ENCODE assay signal across 18 cellular contexts in genomic region chr2:215138466-215138865, GRCh38. TPM values are rescaled to one million over a fixed set of nuclear protein-coding genes. Genes with fewer than 3 reads are reported as not detected.
DNase-seq lines count a peak whose midpoint lies in the region; ATAC-seq and TF ChIP-seq lines count a peak whose summit lies in the region.
"Had no signal": no experiment of that assay in that cellular context is flagged by ENCODE, and none has a peak within 500 bp of the region (broad histone marks: within the 10 kb centered on the region; RNA-seq: fewer than 3 reads in every experiment).

TSS of gene ABCA12 (minus strand) at chr2:215138626. CDS start at chr2:215138208, 418 bp downstream.

- peak within 1 kb of the TSS; percentile 54 for H3K27ac ChIP-seq in ACC112 (ENCODE audit: low read depth, low read length)
- H3K27ac ChIP-seq: gastroesophageal sphincter, upper lobe of left lung had no signal

- H3K79me2 ChIP-seq in ACC112 (ENCODE audit: control insufficient read depth, insufficient read depth, low read length, unreplicated experiment) = no peaks in the 10 kb centered on the region

- H3K4me3 Mint-ChIP-seq in HFFc6 (peak within 1 kb of the TSS; percentile 68), MCF 10A (ENCODE audit: unreplicated experiment) (peak within 1 kb of the TSS; percentile 80)
- H3K4me3 Mint-ChIP-seq: activated T-helper 17 cell treated with anti-CD3 and anti-CD28 coated beads, Interleukin-2, amount 50 U/mL, for 72 hours; neural crest cell; stimulated activated memory B cell treated with anti-CD40 and anti-IgM and Interleukin-4, amounts not matched to agents 10 μg/mL and 1 μg/mL and 100 μg/mL, for 72 hours; T-cell; WTC11 had no signal

- CTCF ChIA-PET in MCF 10A (lab: Yijun Ruan, JAX) = interaction anchor here (0.6 to 1.9 kb wide), 7 partner anchors 9 to 776 kb away, joined by 3 to 6 read pairs (median 4); no protein-coding TSS in a partner anchor

- H3K9me3 Mint-ChIP-seq in HFFc6 = no peaks in the 10 kb centered on the region
- H3K9me3 Mint-ChIP-seq in MCF 10A (ENCODE audit: unreplicated experiment) = no peaks in the 10 kb centered on the region
- H3K9me3 Mint-ChIP-seq: activated T-helper 17 cell treated with anti-CD3 and anti-CD28 coated beads, Interleukin-2, amount 50 U/mL, for 72 hours; neural crest cell; stimulated activated memory B cell treated with anti-CD40 and anti-IgM and Interleukin-4, amounts not matched to agents 10 μg/mL and 1 μg/mL and 100 μg/mL, for 72 hours; WTC11 had no signal

- no peak within 1 kb of the TSS for H2AFZ ChIP-seq in ACC112 (ENCODE audit: low read length, unreplicated experiment)

- H3K36me3 Mint-ChIP-seq in HFFc6 (ENCODE audit: low read depth) (no peaks in the 10 kb centered on the region), MCF 10A (ENCODE audit: insufficient read depth, unreplicated experiment) (peaks cover 7% of the 10 kb centered on the region)
- H3K36me3 Mint-ChIP-seq: stimulated activated memory B cell treated with anti-CD40 and anti-IgM and Interleukin-4, amounts not matched to agents 10 μg/mL and 1 μg/mL and 100 μg/mL, for 72 hours; T-cell; WTC11 had no signal

- peaks cover 46% of the 10 kb centered on the region for H3K4me1 Mint-ChIP-seq in HFFc6 (ENCODE audit: low read depth)
- H3K4me1 Mint-ChIP-seq in MCF 10A (ENCODE audit: insufficient read depth, unreplicated experiment) = peaks cover 48% of the 10 kb centered on the region
- H3K4me1 Mint-ChIP-seq: activated T-helper 17 cell treated with anti-CD3 and anti-CD28 coated beads, Interleukin-2, amount 50 U/mL, for 72 hours; neural crest cell; stimulated activated memory B cell treated with anti-CD40 and anti-IgM and Interleukin-4, amounts not matched to agents 10 μg/mL and 1 μg/mL and 100 μg/mL, for 72 hours; T-cell had no signal

- no peak for TF ChIP-seq POLR2A in lower leg skin (IDR thresholded peaks at IDR 0.05)

- no TSS peak for BruUV-seq in MCF 10A (replicated peaks; lab: Mats Ljungman, UMichigan)

- intact Hi-C loops in MCF 10A (cut with micrococcal nuclease) = loop anchor here (1.0 kb wide), 1 partner anchor 33 kb away; no protein-coding TSS in a partner anchor
- intact Hi-C loops in lower leg skin (cut with DNase I; ENCODE audit: low total_unique reads) = no loop called here

- no peaks in the 10 kb centered on the region for H3K27me3 ChIP-seq in ACC112 (ENCODE audit: insufficient read depth, low read length)
- H3K27me3 ChIP-seq: upper lobe of left lung had no signal

- H3K4me3 ChIP-seq in ACC112 (ENCODE audit: low read depth, low read length) (no peak within 1 kb of the TSS), lower leg skin (ENCODE audit: low read depth, poor library complexity, severe bottlenecking) (no peak within 1 kb of the TSS)
- H3K4me3 ChIP-seq: gastroesophageal sphincter, lung, upper lobe of left lung had no signal

- peak within 1 kb of the TSS; percentile 66 for H3K27ac Mint-ChIP-seq in HFFc6
- H3K27ac Mint-ChIP-seq in MCF 10A (ENCODE audit: low read depth, unreplicated experiment) = peak within 1 kb of the TSS; percentile 82
- H3K27ac Mint-ChIP-seq: activated T-helper 17 cell treated with anti-CD3 and anti-CD28 coated beads, Interleukin-2, amount 50 U/mL, for 72 hours; stimulated activated memory B cell treated with anti-CD40 and anti-IgM and Interleukin-4, amounts not matched to agents 10 μg/mL and 1 μg/mL and 100 μg/mL, for 72 hours; T-cell; WTC11 had no signal

- 50 to 56% methylated on average over 2 of the region's 2 CpGs for WGBS in lower leg skin, 2 donors

- no peak for ATAC-seq in GM18519 (IDR thresholded peaks at IDR 0.05; ENCODE audit: low FRiP score, unreplicated experiment)
- ATAC-seq: activated T-helper 17 cell treated with anti-CD3 and anti-CD28 coated beads, Interleukin-2, amount 50 U/mL, for 72 hours; gastroesophageal sphincter; stimulated activated memory B cell treated with anti-CD40 and anti-IgM and Interleukin-4, amounts not matched to agents 10 μg/mL and 1 μg/mL and 100 μg/mL, for 72 hours; T-cell; WTC11 had no signal

- no peak for DNase-seq in HFFc6
- peak; percentile 36 for DNase-seq in MCF 10A (ENCODE audit: unreplicated experiment)
- DNase-seq in lower leg skin (ENCODE audit: low spot score in 2 of 2) = no peak
- no peak for DNase-seq in glomerular visceral epithelial cell (ENCODE audit: extremely low spot score)
- no peak for DNase-seq in HuH-7 (ENCODE audit: low spot score)
- DNase-seq in D341Med (ENCODE audit: low spot score) = no peak
- DNase-seq: NCI-H187, NCI-H526 treated with DMSO at 0.1 percent for 48 hours, T-cell, upper lobe of left lung had no signal

- TF ChIP-seq CTCF in HFFc6 (IDR thresholded peaks at IDR 0.05) (no peak), MCF 10A (IDR thresholded peaks at IDR 0.05; ENCODE audit: unreplicated experiment) (no peak), lower leg skin (IDR thresholded peaks at IDR 0.05) (no peak)

- no peaks in the 10 kb centered on the region for H3K36me3 ChIP-seq in ACC112 (ENCODE audit: insufficient read depth, low read length)
- H3K36me3 ChIP-seq: gastroesophageal sphincter, upper lobe of left lung had no signal

- H3K4me1 ChIP-seq in ACC112 (ENCODE audit: control insufficient read depth, insufficient read depth, low read length, unreplicated experiment) = peaks cover 21% of the 10 kb centered on the region
- H3K4me1 ChIP-seq: gastroesophageal sphincter had no signal

- POLR2A ChIA-PET in MCF 10A (lab: Yijun Ruan, JAX) = interaction anchor here (0.6 to 9.4 kb wide), 23 partner anchors 8 to 883 kb away, joined by 3 to 207 read pairs (median 4); partner anchors contain the start of gene ATIC

- no peaks in the 10 kb centered on the region; the same call in 1 of the 2 replicates for H3K27me3 Mint-ChIP-seq in HFFc6 (ENCODE audit: insufficient read depth)
- H3K27me3 Mint-ChIP-seq in MCF 10A (ENCODE audit: insufficient read depth, unreplicated experiment) = no peaks in the 10 kb centered on the region

RNA-seq across cellular contexts. Expression of gene ABCA12, which starts in this region (rescaled TPM):
- under 1 TPM in 5 of 6 experiments, not detected in 1; 0.05 to 0.38 (median 0.08) TPM for total RNA-seq in HFFc6 (2021; fragmentation: NEBNext Ultra II Directional; extraction: Animal tissue kit (Norgen Biotek cat#: 25700))
- total RNA-seq in MCF 10A (2022) (36.1 and 37.8 TPM in 2 replicates), lower leg skin (100 to 1,000 TPM in 1 of 4 donors, 10 to 100 TPM in 3; 70.3 to 116 (median 93.6) TPM)
- total RNA-seq: activated T-helper 17 cell treated with anti-CD3 and anti-CD28 coated beads, Interleukin-2, amount 50 U/mL, for 72 hours; T-cell had no signal

Comparison
In these comparisons a context has a peak if more than half of its experiments do, and no peak if none do; other contexts are left out.
1. RNA of gene ABCA12 (total RNA-seq): 70.3 to 116 TPM in lower leg skin and 36.1 to 37.8 TPM in MCF 10A; 0.05 to 0.38 TPM in HFFc6; every median in the first group is over 10 times any median in the second.